Comparison of ENCODE assay signal across 8 cellular contexts in the genomic region with DNA sequence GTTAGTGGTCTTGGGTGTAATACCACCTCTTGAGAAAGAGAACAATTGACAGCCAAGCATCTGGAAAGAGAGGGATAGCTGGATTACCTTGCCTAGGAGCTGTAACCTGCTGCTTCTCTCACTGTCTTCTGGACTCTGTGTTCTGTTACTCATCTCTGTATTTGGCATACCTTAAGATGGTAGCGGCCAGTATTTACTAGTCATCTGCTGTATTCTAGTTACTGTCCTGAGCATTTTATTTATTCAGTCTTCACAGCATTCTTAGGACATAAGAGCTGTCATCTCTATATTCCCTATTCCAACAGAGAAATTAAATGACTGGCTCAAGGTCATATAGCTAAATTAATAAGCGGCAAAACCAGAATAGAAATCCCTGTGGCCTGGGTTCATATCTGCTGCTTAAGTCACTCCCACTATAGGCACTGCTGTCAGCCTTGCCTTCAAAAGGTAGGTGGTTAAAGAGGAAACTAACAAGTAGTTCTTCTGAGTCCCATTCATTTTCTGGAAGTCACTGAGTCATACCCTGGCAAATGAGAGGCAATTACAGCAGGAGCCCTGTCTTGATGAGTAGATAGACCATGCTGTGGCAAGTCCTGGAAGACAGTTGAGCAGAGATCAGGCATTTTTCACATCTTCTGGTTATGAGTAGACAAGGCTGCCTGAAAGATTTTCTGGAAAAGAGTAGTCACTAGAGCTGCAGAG.
DNase-seq lines count a peak whose midpoint lies in the region; ATAC-seq, FAIRE-seq and TF ChIP-seq lines count a peak whose summit lies in the region.

No MANE protein-coding gene starts in this region.

- H3K27me3 ChIP-seq in OCI-LY1 (ENCODE audit: insufficient read depth, low read length) = no peaks in the 10 kb centered on the region

- FAIRE-seq in D721Med (lab: Jason Lieb, UNC) = no peak

- no peak overlapping the region for H3K4me3 ChIP-seq in OCI-LY1 (ENCODE audit: low read depth, low read length, poor library complexity, severe bottlenecking)

- H4K20me1 ChIP-seq in OCI-LY1 (ENCODE audit: insufficient read depth, low read length) = no peaks in the 10 kb centered on the region

- H3K4me1 ChIP-seq in OCI-LY1 (ENCODE audit: insufficient read depth, low read length, severe bottlenecking) = peaks cover 10% of the 10 kb centered on the region

- DNase-seq in dermis blood vessel endothelial cell (peak; percentile 71), non-pigmented ciliary epithelial cell (ENCODE audit: low read depth) (peak; percentile 72), D721Med (ENCODE audit: insufficient read length, low spot score) (no peak), NCI-H774 (lab: John Stamatoyannopoulos, UW) (no peak)

- H3K36me3 ChIP-seq in OCI-LY1 (ENCODE audit: insufficient read depth, low read length) = peaks cover 34% of the 10 kb centered on the region

- peaks cover 8% of the 10 kb centered on the region; the same call in 1 of the 2 replicates for H3F3A ChIP-seq in OCI-LY1 (ENCODE audit: insufficient read depth, low read length)

- H3K9me2 ChIP-seq in OCI-LY1 (ENCODE audit: low read depth, low read length) = no peaks in the 10 kb centered on the region

- peak overlapping the region; percentile 25 for H3K27ac ChIP-seq in OCI-LY1 (ENCODE audit: low read depth, low read length, poor library complexity, severe bottlenecking)

- H3K9me3 ChIP-seq in OCI-LY1 (ENCODE audit: low read length) = no peaks in the 10 kb centered on the region

- TF ChIP-seq POLR2A in GM18505 (IDR thresholded peaks at IDR 0.05; ENCODE audit: borderline replicate concordance, extremely low read depth, insufficient read depth, insufficient read length) = no peak

- peaks cover 31% of the 10 kb centered on the region for H3K79me2 ChIP-seq in OCI-LY1 (ENCODE audit: insufficient read depth, low read length)

- no peak overlapping the region for H2AFZ ChIP-seq in OCI-LY1 (ENCODE audit: low read length)

- no peak overlapping the region; the same call in 1 of the 2 replicates for H3K9ac ChIP-seq in OCI-LY1 (ENCODE audit: low read length)

- ATAC-seq in GM18909 (IDR thresholded peaks at IDR 0.05; ENCODE audit: poor library complexity, unreplicated experiment) = peak; percentile 17
- no peak for ATAC-seq in HG03045 (IDR thresholded peaks at IDR 0.05; ENCODE audit: unreplicated experiment)
- no peak for ATAC-seq in GM18505 (IDR thresholded peaks at IDR 0.05; ENCODE audit: unreplicated experiment)

- H3K4me2 ChIP-seq in OCI-LY1 (ENCODE audit: low read length) = no peak overlapping the region

- no peak for TF ChIP-seq CTCF in OCI-LY1 (IDR thresholded peaks at IDR 0.05; ENCODE audit: low read length)
- TF ChIP-seq CTCF in D721Med (IDR thresholded peaks at IDR 0.05; ENCODE audit: insufficient read depth, missing control alignments) = no peak

Comparison
In these comparisons a context has a peak if more than half of its experiments do, and no peak if none do; other contexts are left out.
1. DNase-seq: peak in dermis blood vessel endothelial cell (single experiment) and non-pigmented ciliary epithelial cell (single experiment); none in D721Med (single experiment) and NCI-H774 (single experiment).